In genomic region chr2:218658671-218659257, GRCh38 we compare ENCODE assay signal across 8 cellular contexts. TPM values are rescaled to one million over a fixed set of nuclear protein-coding genes. Genes with fewer than 3 reads are reported as not detected.
A peak's percentile ranks its signal among the peaks of the same experiment; 100 is the strongest.
DNase-seq lines count a peak whose midpoint lies in the region; ATAC-seq and TF ChIP-seq lines count a peak whose summit lies in the region.

No MANE protein-coding gene starts in this region.

- H2AFZ ChIP-seq in neuron (ENCODE audit: low read depth, low read length) = peak overlapping the region; percentile 82

- DNase-seq in AML-193 (lab: John Stamatoyannopoulos, UW) (peak; percentile 39 to 42), NCI-H510A (lab: John Stamatoyannopoulos, UW) (peak; percentile 30), esophagus muscularis mucosa (ENCODE audit: extremely low spot score) (no peak), vagina (ENCODE audit: extremely low spot score in 2 of 2) (no peak)
- peak; percentile 48 for DNase-seq in activated CD8-positive, alpha-beta memory T cell treated with anti-CD3 and anti-CD28 coated beads, Interleukin-2, amount 50 U/mL, for 4 hours

- H3K4me1 ChIP-seq in esophagus muscularis mucosa (peaks cover 22 to 43% (median 28%) of the 10 kb centered on the region in 4 donors), neuron (ENCODE audit: insufficient read depth, low read length) (peaks cover 13% of the 10 kb centered on the region), vagina (peaks cover 21% of the 10 kb centered on the region)

- 4% methylated on average over 10 of the region's 27 CpGs for WGBS in esophagus muscularis mucosa

- no peak for TF ChIP-seq EP300 in esophagus muscularis mucosa (IDR thresholded peaks at IDR 0.05)

- H3K27ac ChIP-seq in esophagus muscularis mucosa (replicated peaks in 1 of 4) (peak overlapping the region; percentile 76 to 83 (median 78)), vagina (peak overlapping the region; percentile 60)

- peak overlapping the region; percentile 81 to 97 (median 88) for H3K4me3 ChIP-seq in esophagus muscularis mucosa
- H3K4me3 ChIP-seq in neuron (ENCODE audit: low read length) = peak overlapping the region; percentile 81
- H3K4me3 ChIP-seq in vagina = peak overlapping the region; percentile 65 to 86

- intact Hi-C loops in esophagus muscularis mucosa (cut with DNase I) (no loop called here), vagina (cut with DNase I) (no loop called here)

- ATAC-seq in GM18502 (IDR thresholded peaks at IDR 0.05; ENCODE audit: poor library complexity, unreplicated experiment) (peak; percentile 51), HG02973 (IDR thresholded peaks at IDR 0.05; ENCODE audit: unreplicated experiment) (peak; percentile 35)

- H3K36me3 ChIP-seq in esophagus muscularis mucosa (peaks cover 36 to 65% (median 47%) of the 10 kb centered on the region in 4 donors), neuron (ENCODE audit: insufficient read depth, low read length) (peaks cover 59% of the 10 kb centered on the region), vagina (peaks cover 0 to 40% of the 10 kb centered on the region in 2 donors)

- no peaks in the 10 kb centered on the region for H3K27me3 ChIP-seq in esophagus muscularis mucosa
- H3K27me3 ChIP-seq in neuron (ENCODE audit: insufficient read depth, low read length) = no peaks in the 10 kb centered on the region
- H3K27me3 ChIP-seq in vagina = no peaks in the 10 kb centered on the region

- peak in 1 of 3 experiments; percentile 19 for TF ChIP-seq CTCF in esophagus muscularis mucosa (IDR thresholded peaks at IDR 0.05)
- no peak for TF ChIP-seq CTCF in vagina (IDR thresholded peaks at IDR 0.05)

- H3K9me3 ChIP-seq in esophagus muscularis mucosa (no peaks in the 10 kb centered on the region), neuron (ENCODE audit: low read length) (no peaks in the 10 kb centered on the region), vagina (no peaks in the 10 kb centered on the region)

- no peak for TF ChIP-seq POLR2A in esophagus muscularis mucosa (IDR thresholded peaks at IDR 0.05; ENCODE audit: low read depth)
- TF ChIP-seq POLR2A in vagina (IDR thresholded peaks at IDR 0.05) = no peak

RNA-seq across cellular contexts. Expression of gene ZNF142, which starts 0.7 kb away (rescaled TPM):
- total RNA-seq in esophagus muscularis mucosa = 10 to 100 TPM; 17.4 to 33.6 (median 26.3) TPM
- total RNA-seq in vagina = 22.8 TPM

RNA-seq across cellular contexts. Expression of gene BCS1L, which starts 0.7 kb away (rescaled TPM):
- total RNA-seq in esophagus muscularis mucosa (10 to 100 TPM; 21.3 to 27.3 (median 25.6) TPM), vagina (28.5 TPM)

RNA-seq across cellular contexts. Expression of gene RNF25, which starts 13.0 kb away (rescaled TPM):
- 10 to 100 TPM; 16.6 to 27.5 (median 21.1) TPM for total RNA-seq in esophagus muscularis mucosa
- total RNA-seq in vagina = 25.5 TPM

RNA-seq across cellular contexts. Expression of gene STK36, which starts 13.1 kb away (rescaled TPM):
- total RNA-seq in esophagus muscularis mucosa (10 to 100 TPM; 12.1 to 19.1 (median 14.8) TPM), vagina (59.9 TPM)

RNA-seq across cellular contexts. Expression of gene PLCD4, which starts 51.1 kb away (rescaled TPM):
- total RNA-seq in esophagus muscularis mucosa = 1 to 10 TPM; 2.6 to 5.8 (median 4.8) TPM
- total RNA-seq in vagina = 12.0 TPM

Comparison
In these comparisons a context has a peak if more than half of its experiments do, and no peak if none do; other contexts are left out.
1. DNase-seq: peak in AML-193 (2 of 2), NCI-H510A (single experiment) and activated CD8-positive, alpha-beta memory T cell treated with anti-CD3 and anti-CD28 coated beads, Interleukin-2, amount 50 U/mL, for 4 hours (single experiment); none in esophagus muscularis mucosa (single experiment) and vagina (0 of 2).
2. Peak in every context shown above with its lines, with median percentiles within 50 percentile points of each other: H3K4me3 ChIP-seq.